8 cellular contexts compared by ENCODE assay signal in the genomic region with DNA sequence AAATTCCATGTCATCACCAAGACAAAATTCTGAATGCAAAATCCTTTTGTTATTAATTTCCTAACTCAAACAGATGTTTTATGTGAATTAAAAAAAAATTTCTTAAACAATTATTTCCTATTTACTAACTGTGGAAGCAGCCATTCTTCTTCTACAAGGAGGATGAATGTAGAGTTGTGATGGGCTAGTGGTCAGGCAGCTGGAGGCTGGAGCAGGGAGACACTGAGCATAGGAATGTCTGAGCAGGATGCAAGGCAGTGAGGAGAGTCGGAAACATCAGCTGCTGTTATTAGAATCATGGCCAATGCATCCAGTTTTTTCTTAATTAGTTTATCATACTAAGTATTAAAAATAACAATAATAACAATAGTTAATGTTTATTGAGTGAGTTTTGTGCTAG.
"Had no signal": no experiment of that assay in that cellular context is flagged by ENCODE, and none has a peak within 500 bp of the region (broad histone marks: within the 10 kb centered on the region; RNA-seq: fewer than 3 reads in every experiment).

No MANE protein-coding gene starts in this region.

- H3K36me3 ChIP-seq: HAP-1 had no signal

- H3K4me3 Mint-ChIP-seq: HFFc6, IgD-negative memory B cell had no signal

- DNase-seq: GOT3, HFFc6, KBM-7 had no signal

- H3K4me1 ChIP-seq: HAP-1 had no signal

- H3K27ac Mint-ChIP-seq: HFFc6, IgD-negative memory B cell had no signal

- H3K36me3 Mint-ChIP-seq: IgD-negative memory B cell had no signal

- FAIRE-seq: HepG2, HTR-8/SVneo had no signal

- ATAC-seq: HCT116, HepG2 had no signal

- H3K4me3 ChIP-seq: HAP-1 had no signal

- H3K9me3 ChIP-seq: HAP-1 had no signal

- H3K27me3 Mint-ChIP-seq: IgD-negative memory B cell had no signal
